ENCODE assay signal across 15 cellular contexts in genomic region chr17:36498155-36498554, GRCh38. TPM values are rescaled to one million over a fixed set of nuclear protein-coding genes. Genes with fewer than 3 reads are reported as not detected.
A peak's percentile ranks its signal among the peaks of the same experiment; 100 is the strongest.
DNase-seq lines count a peak whose midpoint lies in the region; FAIRE-seq and TF ChIP-seq lines count a peak whose summit lies in the region.
"Had no signal": no experiment of that assay in that cellular context is flagged by ENCODE, and none has a peak within 500 bp of the region (broad histone marks: within the 10 kb centered on the region; RNA-seq: fewer than 3 reads in every experiment).

No MANE protein-coding gene starts in this region.

- FAIRE-seq in H1 (lab: Jason Lieb, UNC) (no peak), kidney (lab: Jason Lieb, UNC) (no peak)

- no peak for TF ChIP-seq RAD21 in H1 (IDR thresholded peaks at IDR 0.05 in 1 of 2, conservative IDR thresholded peaks at IDR 0.05 in 1 of 2; ENCODE audit: low read depth in 2 of 2, low read length in 2 of 2)

- no peak overlapping the region for H2BK12ac ChIP-seq in H1 (ENCODE audit: low read depth, low read length)

- H4K91ac ChIP-seq in H1 (replicated peaks; ENCODE audit: insufficient read length, low read length): no peak overlapping the region

- no peak overlapping the region for H2AK5ac ChIP-seq in H1 (ENCODE audit: low read depth, low read length)

- H2BK20ac ChIP-seq in H1 (ENCODE audit: low read length): no peak overlapping the region

- DNase-seq in AG20443 (ENCODE audit: low spot score): peak; percentile 3
- peak; percentile 83 for DNase-seq in BE2C
- DNase-seq in H1 (ENCODE audit: low read depth in 1 of 2, low spot score in 2 of 2): no peak
- DNase-seq in kidney: peak; percentile 35
- DNase-seq in NCI-H2081 treated with DMSO at 0.1 percent for 48 hours (lab: John Stamatoyannopoulos, UW): no peak
- DNase-seq in HAP-1 (ENCODE audit: low spot score in 2 of 2): no peak
- no peak for DNase-seq in activated CD8-positive, alpha-beta memory T cell treated with anti-CD3 and anti-CD28 coated beads, Interleukin-2, amount 50 U/mL, for 4 hours
- DNase-seq: DMS 273 treated with DMSO at 0.1 percent for 48 hours, HCEC 1CT, IMR-90, NCI-H187 treated with DMSO at 0.1 percent for 48 hours, NCI-H510A, SIG-M5 had no signal

- no peak for TF ChIP-seq EP300 in H1 (IDR thresholded peaks at IDR 0.05; ENCODE audit: borderline replicate concordance in 1 of 2, low read depth in 2 of 2, low read length in 2 of 2)

- no peak; a peak in 1 of 3 replicates for TF ChIP-seq POLR2A in H1 (IDR thresholded peaks at IDR 0.05; ENCODE audit: control extremely low read depth in 1 of 2, low read depth in 2 of 2, low read length in 2 of 2)

- H3K4me2 ChIP-seq in H1 (ENCODE audit: insufficient read depth in 1 of 2, low read depth in 2 of 2, low read length in 2 of 2): no peak overlapping the region
- H3K4me2 ChIP-seq: BLaER1 had no signal

- H2BK5ac ChIP-seq in H1 (ENCODE audit: low read depth, low read length): no peak overlapping the region

- H2AFZ ChIP-seq in H1 (ENCODE audit: low read length): no peak overlapping the region

- POLR2A ChIA-PET in H1 (lab: Charles Lee; ENCODE audit: partially characterized antibody): interaction anchor here (1.0 to 12.5 kb wide), 10 partner anchors 10 to 37 kb away, joined by 3 to 205 read pairs (median 4); partner anchors contain the start of genes MYO19, PIGW and ZNHIT3

- no peak overlapping the region for H3K14ac ChIP-seq in H1 (ENCODE audit: insufficient read length)

- 94% methylated on average over 9 of the region's 9 CpGs; no CpG with 5 or more reads in 1 of the 2 experiments for WGBS in H1 (ENCODE audit: extremely low coverage in 1 of 2, insufficient coverage in 1 of 2, insufficient read length in 1 of 2, insufficient replicate concordance in 2 of 2, low coverage in 1 of 2, low lambda C conversion rate in 2 of 2, missing lambda C conversion rate in 1 of 2), 2 experiments

- H3K18ac ChIP-seq in H1 (ENCODE audit: extremely low read depth, low read length): no peak overlapping the region

- peaks cover 56% of the 10 kb centered on the region for H3K36me3 ChIP-seq in BE2C
- peaks cover 39 to 93% (median 69%) of the 10 kb centered on the region in 4 experiments for H3K36me3 ChIP-seq in H1 (ENCODE audit: control insufficient read depth in 2 of 4, insufficient read depth in 4 of 4, low read length in 3 of 4)
- peaks cover 45 to 53% of the 10 kb centered on the region in 2 donors for H3K36me3 ChIP-seq in kidney (ENCODE audit: control insufficient read depth in 1 of 2, insufficient read depth in 2 of 2, low read length in 2 of 2)
- peaks cover 86% of the 10 kb centered on the region for H3K36me3 ChIP-seq in HAP-1 (replicated peaks)

- H3K27me3 ChIP-seq in BE2C: no peaks in the 10 kb centered on the region
- no peaks in the 10 kb centered on the region for H3K27me3 ChIP-seq in H1 (replicated peaks in 1 of 4; ENCODE audit: control insufficient read depth in 3 of 4, extremely low read depth in 1 of 4, insufficient read depth in 3 of 4, low read length in 3 of 4)
- H3K27me3 ChIP-seq in HAP-1 (ENCODE audit: low read depth): no peaks in the 10 kb centered on the region
- H3K27me3 ChIP-seq: BLaER1, Peyer's patch had no signal

- H3K27ac ChIP-seq in H1 (ENCODE audit: low read depth, low read length) (no peak overlapping the region), kidney (ENCODE audit: low read depth in 2 of 2, low read length in 2 of 2) (no peak overlapping the region)
- H3K27ac ChIP-seq: BLaER1, Peyer's patch had no signal

- H3K79me2 ChIP-seq in H1 (ENCODE audit: control insufficient read depth in 1 of 2, insufficient read depth in 2 of 2, low read length in 2 of 2): no peaks in the 10 kb centered on the region

- H2BK15ac ChIP-seq in H1 (ENCODE audit: low read length): no peak overlapping the region

- H3K4ac ChIP-seq in H1 (replicated peaks; ENCODE audit: insufficient read length, low read depth, low read length): no peak overlapping the region

- no peak overlapping the region for H3K9ac ChIP-seq in H1 (replicated peaks in 1 of 4; ENCODE audit: extremely low read depth in 1 of 4, low read depth in 3 of 4, low read length in 3 of 4)
- H3K9ac ChIP-seq in kidney (ENCODE audit: low read length in 2 of 2): no peak overlapping the region
- H3K9ac ChIP-seq: BLaER1 had no signal

- H3K56ac ChIP-seq in H1 (replicated peaks; ENCODE audit: insufficient read length, low read depth, low read length): no peak overlapping the region

- CTCF ChIA-PET in H1 (lab: Charles Lee; ENCODE audit: partially characterized antibody): no interaction called here

- no peak overlapping the region for H4K8ac ChIP-seq in H1 (ENCODE audit: extremely low read depth, insufficient read depth, low read length)

- no peak overlapping the region for H2BK120ac ChIP-seq in H1 (replicated peaks; ENCODE audit: low read depth, low read length)

- H3K9me3 ChIP-seq in BE2C (no peaks in the 10 kb centered on the region), H1 (ENCODE audit: insufficient read depth in 2 of 2, low read depth in 1 of 2, low read length in 1 of 2) (no peaks in the 10 kb centered on the region), kidney (ENCODE audit: control insufficient read depth in 1 of 2, low read length in 2 of 2) (no peaks in the 10 kb centered on the region), HAP-1 (no peaks in the 10 kb centered on the region)
- H3K9me3 ChIP-seq: BLaER1, Peyer's patch had no signal

- peaks cover 7 to 16% of the 10 kb centered on the region in 2 experiments for H4K20me1 ChIP-seq in H1 (replicated peaks in 1 of 2; ENCODE audit: control insufficient read depth in 1 of 2, insufficient read depth in 2 of 2, low read length in 2 of 2)

- H4K5ac ChIP-seq in H1 (ENCODE audit: insufficient read length, low read depth, low read length): no peak overlapping the region

- intact Hi-C loops in kidney (cut with DNase I): no loop called here

- H3K23ac ChIP-seq in H1 (ENCODE audit: insufficient read length): no peak overlapping the region

- 0 out of 2 replicates have a peak, but pooled peaks cover 3% of the 10 kb centered on the region for H3K23me2 ChIP-seq in H1 (ENCODE audit: low read depth, low read length)

- no peaks in the 10 kb centered on the region for H3K79me1 ChIP-seq in H1 (ENCODE audit: low read depth, low read length)

- in situ Hi-C loops in HAP-1 (cut with MboI; ENCODE audit: low sequenced_read_pairs): loop anchor here (25.0 kb wide), 1 partner anchor 311 kb away; the partner anchor contains the start of genes CCL3L1, CCL3L3 and TBC1D3B

- H3K4me3 ChIP-seq in BE2C (ENCODE audit: low read depth, low read length) (0 out of 2 replicates have a peak overlapping the region, but pooled peaks have one; percentile 2), H1 (ENCODE audit: extremely low read depth in 1 of 4, insufficient read depth in 2 of 4, low read depth in 3 of 4, low read length in 4 of 4) (no peak overlapping the region), kidney (ENCODE audit: low read length in 2 of 2) (no peak overlapping the region), HAP-1 (no peak overlapping the region)
- H3K4me3 ChIP-seq: BLaER1, Peyer's patch had no signal

- TF ChIP-seq CTCF in BE2C (IDR thresholded peaks at IDR 0.05; ENCODE audit: low read depth, low read length) (no peak), H1 (IDR thresholded peaks at IDR 0.05; ENCODE audit: control extremely low read depth in 1 of 3, insufficient read depth in 1 of 3, low read depth in 1 of 3, low read length in 3 of 3) (no peak), kidney (IDR thresholded peaks at IDR 0.05; ENCODE audit: borderline replicate concordance, extremely low read depth, insufficient read depth) (no peak)

- H3K4me1 ChIP-seq in BE2C: peaks cover 16% of the 10 kb centered on the region
- no peaks in the 10 kb centered on the region for H3K4me1 ChIP-seq in H1 (replicated peaks in 1 of 4; ENCODE audit: control insufficient read depth in 3 of 4, insufficient read depth in 4 of 4, low read length in 3 of 4)
- H3K4me1 ChIP-seq in kidney (ENCODE audit: control insufficient read depth in 1 of 2, insufficient read depth in 1 of 2, low read depth in 1 of 2, low read length in 2 of 2): no peaks in the 10 kb centered on the region
- no peaks in the 10 kb centered on the region for H3K4me1 ChIP-seq in HAP-1
- H3K4me1 ChIP-seq: BLaER1, Peyer's patch had no signal

RNA-seq across cellular contexts. Expression of gene ZNHIT3, which starts 11.7 kb away (rescaled TPM):
- polyA plus RNA-seq in BE2C (2012; ENCODE audit: insufficient read depth, insufficient read length, low read depth): 159 TPM
- 59.1 and 60.8 TPM in 2 replicates for total RNA-seq in H1 (2021; fragmentation: NEBNext Ultra II Directional; extraction: Animal tissue kit (Norgen Biotek cat#: 25700))
- 95.1 and 147 TPM in 2 replicates for polyA plus RNA-seq in H1 (2011; rRNA removed)
- polyA plus RNA-seq in H1 (2011; cell fraction: cytosol; rRNA removed): 95.2 TPM
- 38.1 TPM for polyA plus RNA-seq in H1 (2011; cell fraction: nucleus; rRNA removed)
- 70.6 to 88.5 TPM (median 80.3 TPM) in 4 replicates for polyA plus RNA-seq in H1 (2012, experiment 1 of 2)
- polyA plus RNA-seq in H1 (2012, experiment 2 of 2): 69.8 TPM
- polyA plus RNA-seq in H1 (2013, experiment 1 of 2): 73.2 TPM
- polyA plus RNA-seq in H1 (2013, experiment 2 of 2): 67.4 TPM
- 34.4 and 37.8 TPM in 2 replicates for polyA minus RNA-seq in H1 (2011; rRNA and poly(A)+ RNA removed)
- 18.0 TPM for polyA minus RNA-seq in H1 (2011; cell fraction: cytosol; rRNA and poly(A)+ RNA removed)
- polyA minus RNA-seq in H1 (2011; cell fraction: nucleus; rRNA and poly(A)+ RNA removed): 19.0 TPM
- 25.4 TPM for total RNA-seq in kidney
- 60.9 TPM for polyA plus RNA-seq in kidney (ENCODE audit: insufficient read depth, low read depth, low replicate concordance)

RNA-seq across cellular contexts. Expression of gene MYO19, which starts 36.5 kb away (rescaled TPM):
- polyA plus RNA-seq in BE2C (2012; ENCODE audit: insufficient read depth, insufficient read length, low read depth): 44.2 TPM
- 122 and 126 TPM in 2 replicates for total RNA-seq in H1 (2021; fragmentation: NEBNext Ultra II Directional; extraction: Animal tissue kit (Norgen Biotek cat#: 25700))
- polyA plus RNA-seq in H1 (2011; rRNA removed) (163 and 189 TPM in 2 replicates), kidney (ENCODE audit: insufficient read depth, low read depth, low replicate concordance) (28.9 TPM)
- polyA plus RNA-seq in H1 (2011; cell fraction: cytosol; rRNA removed): 163 TPM
- polyA plus RNA-seq in H1 (2011; cell fraction: nucleus; rRNA removed): 787 TPM
- polyA plus RNA-seq in H1 (2012, experiment 1 of 2): 101 to 123 TPM (median 119 TPM) in 4 replicates
- polyA plus RNA-seq in H1 (2012, experiment 2 of 2): 67.9 TPM
- 84.0 TPM for polyA plus RNA-seq in H1 (2013, experiment 1 of 2)
- polyA plus RNA-seq in H1 (2013, experiment 2 of 2): 75.7 TPM
- 209 and 221 TPM in 2 replicates for polyA minus RNA-seq in H1 (2011; rRNA and poly(A)+ RNA removed)
- 98.1 TPM for polyA minus RNA-seq in H1 (2011; cell fraction: cytosol; rRNA and poly(A)+ RNA removed)
- polyA minus RNA-seq in H1 (2011; cell fraction: nucleus; rRNA and poly(A)+ RNA removed): 319 TPM
- 74.7 TPM for total RNA-seq in kidney

RNA-seq across cellular contexts. Expression of gene PIGW, which starts 36.6 kb away (rescaled TPM):
- polyA plus RNA-seq in BE2C (2012; ENCODE audit: insufficient read depth, insufficient read length, low read depth): 34.8 TPM
- total RNA-seq in H1 (2021; fragmentation: NEBNext Ultra II Directional; extraction: Animal tissue kit (Norgen Biotek cat#: 25700)): 27.1 and 28.9 TPM in 2 replicates
- polyA plus RNA-seq in H1 (2011; rRNA removed) (10.3 and 12.1 TPM in 2 replicates), kidney (ENCODE audit: insufficient read depth, low read depth, low replicate concordance) (4.7 TPM)
- polyA plus RNA-seq in H1 (2011; cell fraction: cytosol; rRNA removed): 14.0 TPM
- 4.5 TPM for polyA plus RNA-seq in H1 (2011; cell fraction: nucleus; rRNA removed)
- 12.1 to 22.5 TPM (median 16.3 TPM) in 4 replicates for polyA plus RNA-seq in H1 (2012, experiment 1 of 2)
- polyA plus RNA-seq in H1 (2012, experiment 2 of 2): 5.7 TPM
- 16.5 TPM for polyA plus RNA-seq in H1 (2013, experiment 1 of 2)
- 18.0 TPM for polyA plus RNA-seq in H1 (2013, experiment 2 of 2)
- polyA minus RNA-seq in H1 (2011; rRNA and poly(A)+ RNA removed): 6.4 and 7.3 TPM in 2 replicates
- 4.1 TPM for polyA minus RNA-seq in H1 (2011; cell fraction: cytosol; rRNA and poly(A)+ RNA removed)
- polyA minus RNA-seq in H1 (2011; cell fraction: nucleus; rRNA and poly(A)+ RNA removed): 10.2 TPM
- 11.1 TPM for total RNA-seq in kidney

RNA-seq across cellular contexts. Expression of gene GGNBP2, which starts 46.6 kb away (rescaled TPM):
- polyA plus RNA-seq in BE2C (2012; ENCODE audit: insufficient read depth, insufficient read length, low read depth): 81.5 TPM
- 35.1 and 35.8 TPM in 2 replicates for total RNA-seq in H1 (2021; fragmentation: NEBNext Ultra II Directional; extraction: Animal tissue kit (Norgen Biotek cat#: 25700))
- polyA plus RNA-seq in H1 (2011; rRNA removed) (29.2 and 29.7 TPM in 2 replicates), kidney (ENCODE audit: insufficient read depth, low read depth, low replicate concordance) (43.0 TPM)
- 39.6 TPM for polyA plus RNA-seq in H1 (2011; cell fraction: cytosol; rRNA removed)
- 39.0 TPM for polyA plus RNA-seq in H1 (2011; cell fraction: nucleus; rRNA removed)
- polyA plus RNA-seq in H1 (2012, experiment 1 of 2): 30.6 to 40.3 TPM (median 34.1 TPM) in 4 replicates
- 3.3 TPM for polyA plus RNA-seq in H1 (2012, experiment 2 of 2)
- polyA plus RNA-seq in H1 (2013, experiment 1 of 2): 35.1 TPM
- polyA plus RNA-seq in H1 (2013, experiment 2 of 2): 34.0 TPM
- polyA minus RNA-seq in H1 (2011; rRNA and poly(A)+ RNA removed): 81.9 and 84.1 TPM in 2 replicates
- polyA minus RNA-seq in H1 (2011; cell fraction: cytosol; rRNA and poly(A)+ RNA removed): 16.6 TPM
- polyA minus RNA-seq in H1 (2011; cell fraction: nucleus; rRNA and poly(A)+ RNA removed): 43.9 TPM
- total RNA-seq in kidney: 86.8 TPM

Comparison
In these comparisons a context has a peak if more than half of its experiments do, and no peak if none do; other contexts are left out.
1. DNase-seq: peak in AG20443 (single experiment), BE2C (single experiment) and kidney (single experiment); none in H1 (0 of 2), NCI-H2081 treated with DMSO at 0.1 percent for 48 hours (single experiment), HAP-1 (0 of 2) and activated CD8-positive, alpha-beta memory T cell treated with anti-CD3 and anti-CD28 coated beads, Interleukin-2, amount 50 U/mL, for 4 hours (single experiment).